8 cellular contexts compared by ENCODE assay signal in the genomic region with DNA sequence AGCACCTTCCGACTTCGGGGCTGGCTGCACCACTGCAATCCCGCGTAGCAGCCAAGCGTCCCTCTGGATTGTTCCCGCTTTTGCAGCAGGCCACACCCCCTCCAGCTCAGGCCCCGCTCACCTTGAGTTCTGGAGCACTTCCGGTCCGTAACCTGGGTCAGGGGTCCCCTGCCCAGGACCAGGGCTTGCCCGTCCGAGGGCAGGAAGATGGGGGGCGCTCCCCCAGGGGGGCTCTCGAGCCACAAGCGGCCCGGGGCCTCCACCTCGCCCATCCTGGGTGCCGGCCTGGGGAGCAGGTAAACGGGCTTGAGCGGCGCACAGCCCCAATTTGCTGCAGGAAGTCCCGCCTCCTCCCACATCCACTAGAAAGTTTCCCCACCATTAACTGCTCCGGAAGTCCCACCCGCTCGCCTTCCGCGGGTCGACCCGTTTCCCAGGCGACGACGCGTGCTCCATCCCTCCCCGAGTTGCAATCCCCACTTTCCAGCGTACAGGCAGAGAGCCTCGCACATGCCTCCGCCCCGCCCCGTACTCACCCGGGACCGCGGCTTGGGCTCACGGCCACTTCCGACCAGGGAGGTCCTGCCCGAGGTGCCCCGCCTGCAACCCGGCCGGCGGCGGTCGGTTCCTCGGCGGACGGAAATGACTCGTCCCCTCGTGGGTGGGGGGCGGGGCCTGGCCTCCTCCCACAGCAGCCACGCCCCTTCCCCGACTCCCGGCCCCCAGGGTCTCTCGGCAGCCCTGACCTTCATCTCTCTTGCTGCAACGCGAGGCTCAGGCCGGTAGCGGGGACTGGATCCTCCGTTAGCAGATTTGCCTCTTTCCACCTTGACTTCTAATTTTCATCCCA. TPM values are rescaled to one million over a fixed set of nuclear protein-coding genes. Genes with fewer than 3 reads are reported as not detected.
DNase-seq lines count a peak whose midpoint lies in the region; ATAC-seq, FAIRE-seq and TF ChIP-seq lines count a peak whose summit lies in the region.

A gene (minus strand): TSS at position 644 of the 850 bp plus-strand sequence. CDS start 372 bp downstream, at position 272.

- FAIRE-seq in RCC 7860 (lab: Jason Lieb, UNC), result peak; percentile 4

- TF ChIP-seq POLR2A in esophagus muscularis mucosa (IDR thresholded peaks at IDR 0.05; ENCODE audit: low read depth), result peak; percentile 57

- no peaks in the 10 kb centered on the region for H3K27me3 ChIP-seq in esophagus muscularis mucosa

- H3K36me3 ChIP-seq in esophagus muscularis mucosa, result peaks cover 6 to 45% (median 35%) of the 10 kb centered on the region in 4 donors

- no peak for TF ChIP-seq CTCF in esophagus muscularis mucosa (IDR thresholded peaks at IDR 0.05)

- peak; percentile 25 for ATAC-seq in GM21717 (IDR thresholded peaks at IDR 0.05; ENCODE audit: unreplicated experiment)

- H3K9me3 ChIP-seq in esophagus muscularis mucosa, result no peaks in the 10 kb centered on the region

- peak within 1 kb of the TSS; percentile 64 to 95 (median 81) for H3K4me3 ChIP-seq in esophagus muscularis mucosa

- DNase-seq in DMS 273 treated with DMSO at 0.1 percent for 48 hours (lab: John Stamatoyannopoulos, UW) (peak; percentile 94), Kasumi-1 (lab: John Stamatoyannopoulos, UW) (peak; percentile 92 to 95), RCC 7860 (ENCODE audit: low spot score) (peak; percentile 77), esophagus muscularis mucosa (ENCODE audit: extremely low spot score) (peak; percentile 98), myocyte (ENCODE audit: low read depth) (peak; percentile 93)
- peak; percentile 92 to 94 for DNase-seq in activated T-cell treated with anti-CD3 and anti-CD28 coated beads, Interleukin-2, amount 50 U/mL, for 48 hours
- peak; percentile 84 to 89 for DNase-seq in stimulated activated CD8-positive, alpha-beta memory T cell treated with anti-CD3 and anti-CD28 coated beads, Interleukin-7, amount 100 ng/mL, for 48 hours (ENCODE audit: extremely low read depth in 1 of 2, low read depth in 1 of 2)

- WGBS in esophagus muscularis mucosa, result under 1% methylated on average over 21 of the region's 65 CpGs

- no peak for TF ChIP-seq EP300 in esophagus muscularis mucosa (IDR thresholded peaks at IDR 0.05)

- intact Hi-C loops in esophagus muscularis mucosa (cut with DNase I), result no loop called here

- peaks cover 41 to 62% (median 58%) of the 10 kb centered on the region in 4 donors for H3K4me1 ChIP-seq in esophagus muscularis mucosa

- peak within 1 kb of the TSS; percentile 89 to 96 (median 94) for H3K27ac ChIP-seq in esophagus muscularis mucosa (replicated peaks in 1 of 4)

RNA-seq across cellular contexts. Expression of the gene that starts here (rescaled TPM):
- total RNA-seq in esophagus muscularis mucosa, result 10 to 100 TPM; 21.4 to 43.7 (median 27.8) TPM
- total RNA-seq in myocyte, result 31.1 and 38.2 TPM in 2 replicates
- polyA plus RNA-seq in myocyte (2012), result 40.7 TPM

Comparison
In these comparisons a context has a peak if more than half of its experiments do, and no peak if none do; other contexts are left out.
1. Peak in every context shown above with its lines: DNase-seq, ATAC-seq, H3K4me3 ChIP-seq and H3K27ac ChIP-seq.